In the genomic region with DNA sequence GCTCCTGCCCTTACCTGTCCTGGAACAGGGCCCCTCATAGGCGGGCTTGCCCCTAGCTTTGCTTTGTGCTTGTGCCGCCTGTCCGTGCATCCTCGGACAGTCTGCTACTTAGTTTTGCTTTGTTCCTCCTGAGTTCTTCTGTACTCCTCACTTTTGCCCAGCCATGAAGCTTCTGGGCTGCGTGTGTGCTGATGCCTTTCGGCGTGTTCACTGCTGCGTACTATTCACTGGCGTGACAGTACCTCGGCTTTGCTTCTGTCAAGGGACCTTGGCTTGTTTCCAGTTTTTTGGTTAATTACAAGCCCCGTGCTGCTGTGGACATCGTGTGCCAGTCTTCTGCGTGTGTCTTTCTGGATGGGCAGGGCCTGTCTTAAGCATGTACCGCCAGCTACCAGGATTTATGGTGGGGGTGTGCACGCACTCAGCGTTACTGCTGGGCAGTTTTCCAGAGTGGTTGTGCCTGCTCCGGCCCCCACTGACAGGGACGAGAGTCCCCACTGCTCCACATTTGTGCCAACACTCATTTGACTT, we compare ENCODE assay signal across 10 cellular contexts. TPM values are rescaled to one million over a fixed set of nuclear protein-coding genes. Genes with fewer than 3 reads are reported as not detected.
A peak's percentile ranks its signal among the peaks of the same experiment; 100 is the strongest.
DNase-seq lines count a peak whose midpoint lies in the region; ATAC-seq and TF ChIP-seq lines count a peak whose summit lies in the region.
"Had no signal": no experiment of that assay in that cellular context is flagged by ENCODE, and none has a peak within 500 bp of the region (broad histone marks: within the 10 kb centered on the region; RNA-seq: fewer than 3 reads in every experiment).

No MANE protein-coding gene starts in this region.

- no peak overlapping the region for H3K27ac Mint-ChIP-seq in activated CD8-positive, alpha-beta T cell treated with anti-CD3 and anti-CD28 coated beads, Interleukin-2, amount 10 ng/mL, durations not matched to agents 7 days and 5 days
- no peak overlapping the region for H3K27ac Mint-ChIP-seq in activated CD8-positive, alpha-beta T cell treated with anti-CD3 and anti-CD28 coated beads for 36 hours
- H3K27ac Mint-ChIP-seq: activated CD4-positive, alpha-beta memory T cell treated with anti-CD3 and anti-CD28 coated beads, Interleukin-2, amount 10 ng/mL, durations not matched to agents 7 days and 5 days had no signal

- H3K36me3 Mint-ChIP-seq in activated CD8-positive, alpha-beta T cell treated with anti-CD3 and anti-CD28 coated beads, Interleukin-2, amount 10 ng/mL, durations not matched to agents 7 days and 5 days (ENCODE audit: low read depth) = peaks cover 2% of the 10 kb centered on the region
- no peaks in the 10 kb centered on the region for H3K36me3 Mint-ChIP-seq in activated CD8-positive, alpha-beta T cell treated with anti-CD3 and anti-CD28 coated beads for 36 hours (ENCODE audit: low read depth)

- H3K27me3 ChIP-seq in stomach = no peaks in the 10 kb centered on the region
- H3K27me3 ChIP-seq: hepatocyte had no signal

- intact Hi-C loops in activated CD8-positive, alpha-beta T cell treated with anti-CD3 and anti-CD28 coated beads for 36 hours (cut with micrococcal nuclease) = no loop called here
- intact Hi-C loops in stomach (cut with DNase I; ENCODE audit: low total_unique reads) = no loop called here

- peaks cover 37% of the 10 kb centered on the region for H3K4me1 Mint-ChIP-seq in activated CD8-positive, alpha-beta T cell treated with anti-CD3 and anti-CD28 coated beads, Interleukin-2, amount 10 ng/mL, durations not matched to agents 7 days and 5 days (ENCODE audit: low read depth)
- H3K4me1 Mint-ChIP-seq in activated CD8-positive, alpha-beta T cell treated with anti-CD3 and anti-CD28 coated beads for 36 hours (ENCODE audit: low read depth) = peaks cover 31% of the 10 kb centered on the region

- peak overlapping the region; percentile 71 for H3K27ac ChIP-seq in RWPE1
- H3K27ac ChIP-seq in stomach = peak overlapping the region in 4 of 5 donors; percentile 29 to 90 (median 51)
- H3K27ac ChIP-seq: hepatocyte had no signal

- peaks cover 0 to under 1% (median 0%) of the 10 kb centered on the region in 4 donors for H3K36me3 ChIP-seq in stomach

- WGBS in stomach, 5 donors = 57 to 68% (median 67%) methylated on average over 17 to 18 of the region's 18 CpGs

- ATAC-seq in activated CD8-positive, alpha-beta T cell treated with anti-CD3 and anti-CD28 coated beads, Interleukin-2, amount 10 ng/mL, durations not matched to agents 7 days and 5 days = no peak
- no peak for ATAC-seq in activated CD8-positive, alpha-beta T cell treated with anti-CD3 and anti-CD28 coated beads for 36 hours
- ATAC-seq in HG03571 (IDR thresholded peaks at IDR 0.05; ENCODE audit: unreplicated experiment) = no peak

- no peak for TF ChIP-seq CTCF in activated CD8-positive, alpha-beta T cell treated with anti-CD3 and anti-CD28 coated beads for 36 hours (IDR thresholded peaks at IDR 0.05)
- TF ChIP-seq CTCF in RWPE1 (conservative IDR thresholded peaks at IDR 0.05; ENCODE audit: low read depth) (no peak), stomach (IDR thresholded peaks at IDR 0.05) (no peak)

- H3K4me3 Mint-ChIP-seq in activated CD8-positive, alpha-beta T cell treated with anti-CD3 and anti-CD28 coated beads, Interleukin-2, amount 10 ng/mL, durations not matched to agents 7 days and 5 days = peak overlapping the region; percentile 28
- H3K4me3 Mint-ChIP-seq in activated CD8-positive, alpha-beta T cell treated with anti-CD3 and anti-CD28 coated beads for 36 hours = no peak overlapping the region

- TF ChIP-seq EP300 in stomach (IDR thresholded peaks at IDR 0.05) = no peak

- DNase-seq in activated CD8-positive, alpha-beta T cell treated with anti-CD3 and anti-CD28 coated beads, Interleukin-2, amount 10 ng/mL, durations not matched to agents 7 days and 5 days = no peak
- DNase-seq in activated CD8-positive, alpha-beta T cell treated with anti-CD3 and anti-CD28 coated beads for 36 hours = no peak
- DNase-seq in RWPE1 (ENCODE audit: low spot score) = no peak
- peak; percentile 17 for DNase-seq in iPS-NIHi11 (ENCODE audit: low spot score)
- DNase-seq in stomach = no peak
- no peak for DNase-seq in stimulated activated CD4-positive, alpha-beta T cell treated with anti-CD3 and anti-CD28 coated beads, Interleukin-2, amount 100 ng/mL, for 48 hours
- no peak for DNase-seq in RKO (ENCODE audit: low spot score)
- DNase-seq: activated CD4-positive, alpha-beta memory T cell treated with anti-CD3 and anti-CD28 coated beads, Interleukin-2, amount 10 ng/mL, durations not matched to agents 7 days and 5 days had no signal

- CTCF ChIA-PET in activated CD8-positive, alpha-beta T cell treated with anti-CD3 and anti-CD28 coated beads, Interleukin-2, amount 10 ng/mL, durations not matched to agents 7 days and 5 days (lab: Charles Lee) = no interaction called here
- CTCF ChIA-PET in activated CD8-positive, alpha-beta T cell treated with anti-CD3 and anti-CD28 coated beads for 36 hours (lab: Charles Lee) = interaction anchor here (1.0 to 3.0 kb wide), 2 partner anchors 16 to 226 kb away, joined by 3 to 11 read pairs; partner anchors contain the start of gene BRF1
- CTCF ChIA-PET in RWPE1 (lab: Yijun Ruan, JAX) = interaction anchor here (0.6 to 0.9 kb wide), 2 partner anchors 25 to 161 kb away, joined by 3 to 6 read pairs; no protein-coding TSS in a partner anchor

- no peaks in the 10 kb centered on the region for H3K9me3 ChIP-seq in stomach

- TF ChIP-seq POLR2A in stomach (IDR thresholded peaks at IDR 0.05) = no peak

- H3K27me3 Mint-ChIP-seq in activated CD8-positive, alpha-beta T cell treated with anti-CD3 and anti-CD28 coated beads, Interleukin-2, amount 10 ng/mL, durations not matched to agents 7 days and 5 days (ENCODE audit: low read depth) = no peaks in the 10 kb centered on the region
- no peaks in the 10 kb centered on the region for H3K27me3 Mint-ChIP-seq in activated CD8-positive, alpha-beta T cell treated with anti-CD3 and anti-CD28 coated beads for 36 hours
- H3K27me3 Mint-ChIP-seq: activated CD4-positive, alpha-beta memory T cell treated with anti-CD3 and anti-CD28 coated beads, Interleukin-2, amount 10 ng/mL, durations not matched to agents 7 days and 5 days had no signal

- POLR2A ChIA-PET in activated CD8-positive, alpha-beta T cell treated with anti-CD3 and anti-CD28 coated beads, Interleukin-2, amount 10 ng/mL, durations not matched to agents 7 days and 5 days (lab: Charles Lee) = interaction anchor here (4.6 kb wide), 1 partner anchor 16 kb away, joined by 56 read pairs; the partner anchor contains the start of gene BRF1
- POLR2A ChIA-PET in activated CD8-positive, alpha-beta T cell treated with anti-CD3 and anti-CD28 coated beads for 36 hours (lab: Charles Lee) = interaction anchor here (0.8 to 1.1 kb wide), 2 partner anchors 12 to 111 kb away, joined by 4 read pairs; no protein-coding TSS in a partner anchor
- POLR2A ChIA-PET in RWPE1 (lab: Yijun Ruan, JAX; ENCODE audit: low non-redundant PET) = no interaction called here

- H3K4me3 ChIP-seq in stomach = peak overlapping the region in 1 of 4 donors; percentile 8
- H3K4me3 ChIP-seq: hepatocyte had no signal

- no peaks in the 10 kb centered on the region for H3K9me3 Mint-ChIP-seq in activated CD8-positive, alpha-beta T cell treated with anti-CD3 and anti-CD28 coated beads, Interleukin-2, amount 10 ng/mL, durations not matched to agents 7 days and 5 days (ENCODE audit: insufficient read depth)
- no peaks in the 10 kb centered on the region for H3K9me3 Mint-ChIP-seq in activated CD8-positive, alpha-beta T cell treated with anti-CD3 and anti-CD28 coated beads for 36 hours
- H3K9me3 Mint-ChIP-seq: activated CD4-positive, alpha-beta memory T cell treated with anti-CD3 and anti-CD28 coated beads, Interleukin-2, amount 10 ng/mL, durations not matched to agents 7 days and 5 days had no signal

- H3K4me1 ChIP-seq in stomach = peaks cover 39 to 55% (median 46%) of the 10 kb centered on the region in 4 donors

RNA-seq across cellular contexts. Expression of gene PACS2, which starts 2.5 kb away (rescaled TPM):
- 10 to 100 TPM; 32.9 to 38.5 TPM for total RNA-seq in activated CD8-positive, alpha-beta T cell treated with anti-CD3 and anti-CD28 coated beads, Interleukin-2, amount 10 ng/mL, durations not matched to agents 7 days and 5 days
- 10 to 100 TPM; 26.7 to 30.4 TPM for total RNA-seq in activated CD8-positive, alpha-beta T cell treated with anti-CD3 and anti-CD28 coated beads for 36 hours
- 100 to 1,000 TPM in 3 of 5 donors, 10 to 100 TPM in 2; 33.6 to 209 (median 114) TPM for total RNA-seq in stomach
- 10 to 100 TPM; 23.4 to 49.8 (median 34.7) TPM for polyA plus RNA-seq in stomach

RNA-seq across cellular contexts. Expression of gene BRF1, which starts 16.2 kb away (rescaled TPM):
- total RNA-seq in activated CD8-positive, alpha-beta T cell treated with anti-CD3 and anti-CD28 coated beads, Interleukin-2, amount 10 ng/mL, durations not matched to agents 7 days and 5 days = 10 to 100 TPM; 42.1 to 44.7 TPM
- total RNA-seq in activated CD8-positive, alpha-beta T cell treated with anti-CD3 and anti-CD28 coated beads for 36 hours = 10 to 100 TPM; 25.3 to 26.6 TPM
- 100 to 1,000 TPM in 1 of 5 donors, 10 to 100 TPM in 4; 31.5 to 141 (median 42.6) TPM for total RNA-seq in stomach
- 10 to 100 TPM in 2 of 3 donors, 1 to 10 TPM in 1; 9.2 to 19.7 (median 19.4) TPM for polyA plus RNA-seq in stomach
